19 cellular contexts compared by ENCODE assay signal in the genomic region with DNA sequence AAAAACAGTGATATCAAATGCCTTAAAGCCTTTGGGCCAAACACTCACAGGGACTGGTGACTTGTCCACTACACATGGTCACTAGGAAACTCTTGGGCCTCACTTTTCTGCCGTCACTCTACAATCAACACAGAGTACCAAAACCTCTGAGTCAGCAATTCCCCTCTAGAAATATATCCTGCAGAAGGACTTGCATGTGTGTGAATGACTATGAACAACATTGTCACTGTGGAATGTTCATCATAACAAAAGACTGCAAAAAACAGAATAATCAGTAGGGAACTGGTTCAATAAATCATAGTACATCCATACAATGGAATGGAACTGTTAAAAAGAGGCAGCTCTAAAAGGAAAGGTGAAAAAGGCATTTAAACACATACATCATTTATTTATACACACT.
"Had no signal": no experiment of that assay in that cellular context is flagged by ENCODE, and none has a peak within 500 bp of the region (broad histone marks: within the 10 kb centered on the region; RNA-seq: fewer than 3 reads in every experiment).

No MANE protein-coding gene starts in this region.

- H3K36me3 ChIP-seq: breast epithelium, uterus had no signal

- ATAC-seq: activated naive CD8-positive, alpha-beta T cell treated with anti-CD3 and anti-CD28 coated beads, Interleukin-2, amount 50 U/mL, for 24 hours; gastroesophageal sphincter; heart right ventricle; left cardiac atrium; lower lobe of right lung had no signal

- H3K4me3 ChIP-seq: breast epithelium, gastroesophageal sphincter, heart right ventricle, lower lobe of right lung, pancreas, uterus had no signal

- H3K4me3 Mint-ChIP-seq: activated naive CD4-positive, alpha-beta T cell treated with anti-CD3 and anti-CD28 coated beads for 36 hours; activated naive CD8-positive, alpha-beta T cell treated with anti-CD3 and anti-CD28 coated beads, Interleukin-2, amount 50 U/mL, for 24 hours had no signal

- H3K27me3 Mint-ChIP-seq: activated naive CD8-positive, alpha-beta T cell treated with anti-CD3 and anti-CD28 coated beads, Interleukin-2, amount 50 U/mL, for 24 hours had no signal

- H3K4me1 ChIP-seq: breast epithelium, pancreas had no signal

- H3K27me3 ChIP-seq: breast epithelium, gastroesophageal sphincter, heart right ventricle, pancreas, uterus had no signal

- H3K27ac ChIP-seq: breast epithelium, gastroesophageal sphincter, heart right ventricle, lower lobe of right lung, pancreas, uterus had no signal

- H3K9me3 Mint-ChIP-seq: activated naive CD4-positive, alpha-beta T cell treated with anti-CD3 and anti-CD28 coated beads for 36 hours; activated naive CD8-positive, alpha-beta T cell treated with anti-CD3 and anti-CD28 coated beads, Interleukin-2, amount 50 U/mL, for 24 hours; activated T-helper 2 cell treated with anti-CD3 and anti-CD28 coated beads, Interferon-gamma antibody, Interleukin-2, Interleukin-4, amounts not matched to agents 10 μg/mL and 5 μg/mL and 100 μg/mL, durations not matched to agents 14 hours and 24 hours and 36 hours had no signal

- H3K27ac Mint-ChIP-seq: activated naive CD4-positive, alpha-beta T cell treated with anti-CD3 and anti-CD28 coated beads for 36 hours; activated naive CD8-positive, alpha-beta T cell treated with anti-CD3 and anti-CD28 coated beads, Interleukin-2, amount 50 U/mL, for 24 hours; activated T-helper 2 cell treated with anti-CD3 and anti-CD28 coated beads, Interferon-gamma antibody, Interleukin-2, Interleukin-4, amounts not matched to agents 10 μg/mL and 5 μg/mL and 100 μg/mL, durations not matched to agents 14 hours and 24 hours and 36 hours had no signal

- DNase-seq: activated CD4-positive, alpha-beta T cell treated with anti-CD3 and anti-CD28 coated beads, Interleukin-2, amount 50 U/mL, for 1 hour; activated CD4-positive, CD25-positive, alpha-beta regulatory T cell; activated naive CD4-positive, alpha-beta T cell treated with anti-CD3 and anti-CD28 coated beads for 36 hours; activated naive CD8-positive, alpha-beta T cell treated with anti-CD3 and anti-CD28 coated beads, Interleukin-2, amount 50 U/mL, for 24 hours; activated T-cell treated with anti-CD3 and anti-CD28 coated beads, Interleukin-2, amount 50 U/mL, for 1 hour; cerebellar nuclear complex; heart right ventricle; left cardiac atrium; lower lobe of right lung; midbrain; pancreas; retina; stimulated activated CD4-positive, alpha-beta T cell treated with anti-CD3 and anti-CD28 coated beads, Interleukin-12 subunit alpha, Interleukin-12 subunit beta, amount 100 ng/mL, for 4 hours; stimulated activated CD4-positive, alpha-beta T cell treated with anti-CD3 and anti-CD28 coated beads, Interleukin-2, amount 100 ng/mL, for 24 hours; T-helper 1 cell; uterus had no signal

- FAIRE-seq: pancreas had no signal

- H3K9me3 ChIP-seq: breast epithelium, gastroesophageal sphincter, heart right ventricle, lower lobe of right lung, pancreas, uterus had no signal
